2 cellular contexts compared by ENCODE assay signal in genomic region chr1:115229016-115229415, GRCh38.
TF ChIP-seq lines count a peak whose summit lies in the region.

No MANE protein-coding gene starts in this region.

TF ChIP-seq in A549, 52 proteins besides CTCF, POLR2A, EP300 and RAD21:
- TF ChIP-seq SMC3 (IDR thresholded peaks at IDR 0.05) (no peak), USF2 (IDR thresholded peaks at IDR 0.05) (no peak), NR3C1 (IDR thresholded peaks at IDR 0.05) (no peak), BHLHE40 (IDR thresholded peaks at IDR 0.05; ENCODE audit: low read depth, low read length) (no peak), ESRRA (IDR thresholded peaks at IDR 0.05; ENCODE audit: borderline replicate concordance, low read length) (no peak), SREBF2 (IDR thresholded peaks at IDR 0.05) (no peak), HOXB5 (CRISPR knock-in tag; IDR thresholded peaks at IDR 0.05) (no peak), ZFP36 (IDR thresholded peaks at IDR 0.05; ENCODE audit: borderline replicate concordance, partially characterized antibody) (no peak), HOXB13 (CRISPR knock-in tag; IDR thresholded peaks at IDR 0.05; ENCODE audit: low read depth) (no peak), TP53 (CRISPR knock-in tag; IDR thresholded peaks at IDR 0.05) (no peak), CBX8 (IDR thresholded peaks at IDR 0.05) (no peak), RFX5 (IDR thresholded peaks at IDR 0.05) (no peak), HEYL (CRISPR knock-in tag; IDR thresholded peaks at IDR 0.05) (no peak), MAFK (IDR thresholded peaks at IDR 0.05; ENCODE audit: partially characterized antibody) (no peak), FOSB (CRISPR knock-in tag; IDR thresholded peaks at IDR 0.05) (no peak), RARB (CRISPR knock-in tag; IDR thresholded peaks at IDR 0.05) (no peak)
- TF ChIP-seq, protein P1, sequence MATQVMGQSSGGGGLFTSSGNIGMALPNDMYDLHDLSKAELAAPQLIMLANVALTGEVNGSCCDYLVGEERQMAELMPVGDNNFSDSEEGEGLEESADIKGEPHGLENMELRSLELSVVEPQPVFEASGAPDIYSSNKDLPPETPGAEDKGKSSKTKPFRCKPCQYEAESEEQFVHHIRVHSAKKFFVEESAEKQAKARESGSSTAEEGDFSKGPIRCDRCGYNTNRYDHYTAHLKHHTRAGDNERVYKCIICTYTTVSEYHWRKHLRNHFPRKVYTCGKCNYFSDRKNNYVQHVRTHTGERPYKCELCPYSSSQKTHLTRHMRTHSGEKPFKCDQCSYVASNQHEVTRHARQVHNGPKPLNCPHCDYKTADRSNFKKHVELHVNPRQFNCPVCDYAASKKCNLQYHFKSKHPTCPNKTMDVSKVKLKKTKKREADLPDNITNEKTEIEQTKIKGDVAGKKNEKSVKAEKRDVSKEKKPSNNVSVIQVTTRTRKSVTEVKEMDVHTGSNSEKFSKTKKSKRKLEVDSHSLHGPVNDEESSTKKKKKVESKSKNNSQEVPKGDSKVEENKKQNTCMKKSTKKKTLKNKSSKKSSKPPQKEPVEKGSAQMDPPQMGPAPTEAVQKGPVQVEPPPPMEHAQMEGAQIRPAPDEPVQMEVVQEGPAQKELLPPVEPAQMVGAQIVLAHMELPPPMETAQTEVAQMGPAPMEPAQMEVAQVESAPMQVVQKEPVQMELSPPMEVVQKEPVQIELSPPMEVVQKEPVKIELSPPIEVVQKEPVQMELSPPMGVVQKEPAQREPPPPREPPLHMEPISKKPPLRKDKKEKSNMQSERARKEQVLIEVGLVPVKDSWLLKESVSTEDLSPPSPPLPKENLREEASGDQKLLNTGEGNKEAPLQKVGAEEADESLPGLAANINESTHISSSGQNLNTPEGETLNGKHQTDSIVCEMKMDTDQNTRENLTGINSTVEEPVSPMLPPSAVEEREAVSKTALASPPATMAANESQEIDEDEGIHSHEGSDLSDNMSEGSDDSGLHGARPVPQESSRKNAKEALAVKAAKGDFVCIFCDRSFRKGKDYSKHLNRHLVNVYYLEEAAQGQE (IDR thresholded peaks at IDR 0.05), result no peak

TF ChIP-seq in IMR-90, 13 proteins besides CTCF, POLR2A, EP300 and RAD21:
- TF ChIP-seq FOS (IDR thresholded peaks at IDR 0.05; ENCODE audit: low read depth, low read length) (no peak), RCOR1 (IDR thresholded peaks at IDR 0.05; ENCODE audit: insufficient replicate concordance, low read length) (no peak)
